8 cellular contexts compared by ENCODE assay signal in genomic region chr9:15231788-15232635, GRCh38.
A peak's percentile ranks its signal among the peaks of the same experiment; 100 is the strongest.
DNase-seq lines count a peak whose midpoint lies in the region; ATAC-seq and TF ChIP-seq lines count a peak whose summit lies in the region.

No MANE protein-coding gene starts in this region.

- no TSS peak for BruUV-seq in IMR-90 (replicated peaks; lab: Mats Ljungman, UMichigan)

- no peak overlapping the region for H3K14ac ChIP-seq in IMR-90 (replicated peaks; ENCODE audit: low read depth, low read length)

- dilution Hi-C loops in IMR-90 (cut with HindIII; ENCODE audit: low sequenced_read_pairs, unreplicated experiment), result no loop called here

- H4K20me1 ChIP-seq in IMR-90 (ENCODE audit: insufficient read depth, low read length), result no peaks in the 10 kb centered on the region

- intact Hi-C loops in IMR-90 (cut with micrococcal nuclease), result no loop called here

- no peak overlapping the region for H4K91ac ChIP-seq in IMR-90 (ENCODE audit: insufficient read depth, low read depth, low read length)

- peak; percentile 45 for TF ChIP-seq CTCF in AG04450 (IDR thresholded peaks at IDR 0.05; ENCODE audit: low read depth, low read length)
- TF ChIP-seq CTCF in IMR-90 (conservative IDR thresholded peaks at IDR 0.05; ENCODE audit: low read depth, low read length), result peak; percentile 48
- TF ChIP-seq CTCF in WI38 (IDR thresholded peaks at IDR 0.05; ENCODE audit: low read depth, low read length), result peak; percentile 64

- H3K4me3 ChIP-seq in AG04450 (ENCODE audit: low read depth, low read length) (no peak overlapping the region), IMR-90 (ENCODE audit: insufficient read depth, low read depth, low read length) (no peak overlapping the region), WI38 (ENCODE audit: low read depth, low read length) (no peak overlapping the region)

- no peak overlapping the region for H4K5ac ChIP-seq in IMR-90 (ENCODE audit: low read depth, low read length)

- no peak overlapping the region for H2BK15ac ChIP-seq in IMR-90 (ENCODE audit: low read depth, low read length)

- H3K79me1 ChIP-seq in IMR-90 (ENCODE audit: low read depth in 1 of 2, low read length in 2 of 2), result peaks cover 2 to 14% of the 10 kb centered on the region in 2 experiments; a peak in 2 of 4 replicates

- no peak overlapping the region for H2AK5ac ChIP-seq in IMR-90 (ENCODE audit: low read depth, low read length)

- H2AK9ac ChIP-seq in IMR-90 (replicated peaks; ENCODE audit: low read depth, low read length, poor library complexity), result no peak overlapping the region

- H3K27ac ChIP-seq in AG04450 (ENCODE audit: low read depth, low read length) (no peak overlapping the region), IMR-90 (ENCODE audit: insufficient read depth, low read length) (no peak overlapping the region)

- no peaks in the 10 kb centered on the region for H3K36me3 ChIP-seq in IMR-90 (ENCODE audit: control insufficient read depth, insufficient read depth, low read length)

- no peak overlapping the region for H3K9ac ChIP-seq in IMR-90 (ENCODE audit: low read depth, low read length)

- DNase-seq in AG04450 (ENCODE audit: low read depth, low spot score) (no peak), IMR-90 (no peak), kidney tubule cell (ENCODE audit: low spot score) (peak; percentile 47), DMS153 (lab: John Stamatoyannopoulos, UW) (no peak), GF-D8 (lab: John Stamatoyannopoulos, UW) (no peak), CD1c-positive myeloid dendritic cell (ENCODE audit: extremely low spot score) (no peak)

- no CpG with 5 or more reads among the region's 13 CpGs for WGBS in IMR-90 (ENCODE audit: extremely low coverage in 2 of 2, insufficient read length in 1 of 2), 2 experiments

- peaks cover 3% of the 10 kb centered on the region; the same call in 1 of the 2 replicates for H3K9me1 ChIP-seq in IMR-90 (ENCODE audit: insufficient read depth, low read length)

- H2BK20ac ChIP-seq in IMR-90 (ENCODE audit: low read depth, low read length), result no peak overlapping the region

- POLR2A ChIA-PET in AG04450 (lab: Yijun Ruan, JAX), result no interaction called here
- POLR2A ChIA-PET in IMR-90 (lab: Charles Lee; ENCODE audit: unreplicated experiment), result no interaction called here

- no peak overlapping the region for H2BK120ac ChIP-seq in IMR-90 (ENCODE audit: low read depth, low read length)

- no peak overlapping the region for H3K18ac ChIP-seq in IMR-90 (ENCODE audit: low read depth, low read length)

- TF ChIP-seq RAD21 in IMR-90 (IDR thresholded peaks at IDR 0.05; ENCODE audit: low read length), result peak; percentile 35; the same call in 1 of the 2 replicates

- peak; percentile 40 for ATAC-seq in GM18861 (IDR thresholded peaks at IDR 0.05; ENCODE audit: unreplicated experiment)
- peak; percentile 59 for ATAC-seq in IMR-90 (ENCODE audit: low read depth)

- H3K4me2 ChIP-seq in IMR-90 (ENCODE audit: low read depth, low read length), result no peak overlapping the region

- H4K8ac ChIP-seq in IMR-90 (ENCODE audit: low read depth in 2 of 2, low read length in 2 of 2), result no peak overlapping the region

- H3K4ac ChIP-seq in IMR-90 (ENCODE audit: low read depth, low read length), result no peak overlapping the region

- no peak overlapping the region for H3K23ac ChIP-seq in IMR-90 (ENCODE audit: low read depth, low read length)

- CTCF ChIA-PET in AG04450 (lab: Charles Lee) (interaction anchor here (0.6 to 1.9 kb wide), 11 partner anchors 10 to 190 kb away, joined by 3 to 12 read pairs (median 4); no protein-coding TSS in a partner anchor), IMR-90 (lab: Yijun Ruan, JAX) (interaction anchor here (0.6 to 1.1 kb wide), 2 partner anchors 9 to 20 kb away, joined by 3 to 4 read pairs; no protein-coding TSS in a partner anchor)

- TF ChIP-seq POLR2A in IMR-90 (IDR thresholded peaks at IDR 0.05; ENCODE audit: low read depth, low read length), result no peak

- H3K9me3 ChIP-seq in AG04450 (ENCODE audit: control insufficient read depth, insufficient read depth, low read length) (peaks cover 5% of the 10 kb centered on the region; the same call in 1 of the 2 replicates), IMR-90 (ENCODE audit: control insufficient read depth, insufficient read depth, low read length) (no peaks in the 10 kb centered on the region; the same call in 1 of the 2 replicates)

- H3K56ac ChIP-seq in IMR-90 (ENCODE audit: extremely low read depth, insufficient read depth, low read length), result no peak overlapping the region

- no peak overlapping the region for H2BK5ac ChIP-seq in IMR-90 (ENCODE audit: low read depth, low read length, poor library complexity, severe bottlenecking)

- no peaks in the 10 kb centered on the region for H3K4me1 ChIP-seq in IMR-90 (ENCODE audit: control insufficient read depth, insufficient read depth, low read length)

- no peak overlapping the region for H2AFZ ChIP-seq in IMR-90 (replicated peaks; ENCODE audit: low read length, poor library complexity)

- H3K27me3 ChIP-seq in AG04450 (ENCODE audit: control insufficient read depth, insufficient read depth, low read length), result no peaks in the 10 kb centered on the region
- no peaks in the 10 kb centered on the region for H3K27me3 ChIP-seq in IMR-90 (ENCODE audit: control insufficient read depth, insufficient read depth, low read length)

- in situ Hi-C loops in IMR-90 (cut with MboI; ENCODE audit: low sequenced_read_pairs), result no loop called here

TF ChIP-seq in IMR-90, 13 proteins besides CTCF, POLR2A, EP300 and RAD21:
- TF ChIP-seq SMC3 (IDR thresholded peaks at IDR 0.05; ENCODE audit: low read depth, low read length), result peak; percentile 15; the same call in 1 of the 2 replicates
- TF ChIP-seq MXI1 (IDR thresholded peaks at IDR 0.05; ENCODE audit: borderline replicate concordance, low read depth, low read length), result no peak
- TF ChIP-seq NFE2L2 (IDR thresholded peaks at IDR 0.05; ENCODE audit: low read depth, low read length), result no peak
- TF ChIP-seq ELK1 (IDR thresholded peaks at IDR 0.05; ENCODE audit: borderline replicate concordance, low read depth, low read length), result no peak
